In genomic region chr18:68854786-68855391, GRCh38 we compare ENCODE assay signal across 21 cellular contexts.
"Had no signal": no experiment of that assay in that cellular context is flagged by ENCODE, and none has a peak within 500 bp of the region (broad histone marks: within the 10 kb centered on the region; RNA-seq: fewer than 3 reads in every experiment).

No MANE protein-coding gene starts in this region.

- H3K4me1 ChIP-seq: right atrium auricular region, stomach, transverse colon had no signal

- H3K4me3 ChIP-seq: coronary artery, hepatocyte, mucosa of descending colon, ovary, right atrium auricular region, stomach, thoracic aorta, transverse colon had no signal

- H3K4me2 ChIP-seq: hepatocyte had no signal

- H3K36me3 ChIP-seq: ovary, right atrium auricular region, stomach, thoracic aorta, transverse colon had no signal

- H3K79me2 ChIP-seq: hepatocyte had no signal

- H3K9me3 ChIP-seq: mucosa of descending colon, ovary, stomach, thoracic aorta, transverse colon had no signal

- ATAC-seq: left cardiac atrium; mucosa of descending colon; naive thymus-derived CD8-positive, alpha-beta T cell had no signal

- H2AFZ ChIP-seq: hepatocyte had no signal

- H3K27me3 ChIP-seq: hepatocyte, ovary, right atrium auricular region, stomach, transverse colon had no signal

- DNase-seq: effector CD4-positive, alpha-beta T cell; endodermal cell; erythroblast; foreskin melanocyte; head of caudate nucleus; kidney; left cardiac atrium; mammary epithelial cell; mucosa of descending colon; naive thymus-derived CD8-positive, alpha-beta T cell; ovary; small intestine; stimulated activated CD4-positive, alpha-beta T cell treated with anti-CD3 and anti-CD28 coated beads, Interleukin-12 subunit alpha, Interleukin-12 subunit beta, amount 100 ng/mL, for 4 hours; stimulated activated naive CD4-positive, alpha-beta T cell; stomach; substantia nigra; transverse colon had no signal

- H3K27ac ChIP-seq: coronary artery, hepatocyte, ovary, right atrium auricular region, stomach, thoracic aorta, transverse colon had no signal
